Comparison of ENCODE assay signal across 30 cellular contexts in the genomic region with DNA sequence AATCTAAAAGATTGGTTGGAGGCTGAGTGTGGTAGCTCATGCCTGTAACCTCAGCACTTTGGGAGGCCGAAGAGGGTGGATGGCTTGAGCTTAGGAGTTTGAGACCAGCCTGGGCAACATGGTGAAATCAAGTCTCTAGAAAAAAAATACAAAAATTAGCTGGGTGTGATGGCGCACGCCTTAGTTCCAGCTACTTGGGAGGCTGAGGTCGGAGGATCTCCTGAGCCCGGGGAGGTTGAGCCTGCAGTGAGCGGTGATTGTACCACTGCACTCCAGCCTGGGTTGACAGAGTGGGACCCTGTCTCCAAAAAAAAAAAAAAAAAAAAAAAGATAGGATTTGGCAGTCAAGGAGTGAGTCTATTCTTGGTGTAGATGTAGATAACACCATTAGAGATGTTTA. TPM values are rescaled to one million over a fixed set of nuclear protein-coding genes. Genes with fewer than 3 reads are reported as not detected.
"Had no signal": no experiment of that assay in that cellular context is flagged by ENCODE, and none has a peak within 500 bp of the region (broad histone marks: within the 10 kb centered on the region; RNA-seq: fewer than 3 reads in every experiment).

No MANE protein-coding gene starts in this region.

- H3K27me3 ChIP-seq: body of pancreas, foreskin keratinocyte, gastroesophageal sphincter, heart right ventricle had no signal

- H3K4me3 Mint-ChIP-seq: activated B cell treated with CpG ODN at 0.5 μM for 24 hours; activated CD4-positive, alpha-beta memory T cell treated with anti-CD3 and anti-CD28 coated beads, Interleukin-2, amount 10 ng/mL, durations not matched to agents 7 days and 5 days; activated CD4-positive, alpha-beta T cell treated with anti-CD3 and anti-CD28 coated beads, Interleukin-2, amount 10 ng/mL, durations not matched to agents 24 days and 14 days; activated naive CD4-positive, alpha-beta T cell treated with anti-CD3 and anti-CD28 coated beads, Interleukin-2, amount 10 ng/mL, durations not matched to agents 7 days and 5 days; activated naive CD8-positive, alpha-beta T cell treated with anti-CD3 and anti-CD28 coated beads, Interleukin-2, amount 10 ng/mL, durations not matched to agents 7 days and 5 days; activated T-cell treated with anti-CD3 and anti-CD28 coated beads, Interleukin-2, amount 50 U/mL, for 4 hours; activated T-helper 17 cell treated with anti-CD3 and anti-CD28 coated beads, Interleukin-2, amount 50 U/mL, for 72 hours; T-helper 17 cell; T-helper 2 cell treated with Interferon-gamma antibody and Interleukin-4, amounts not matched to agents 5 μg/mL and 100 μg/mL, for 36 hours had no signal

- H3K27ac ChIP-seq: body of pancreas, foreskin keratinocyte, gastroesophageal sphincter, heart right ventricle, WERI-Rb-1 had no signal

- H3K4me3 ChIP-seq: body of pancreas, gastroesophageal sphincter, heart right ventricle had no signal

- H3K36me3 ChIP-seq: gastroesophageal sphincter, heart right ventricle, WERI-Rb-1 had no signal

- DNase-seq: activated B cell treated with CpG ODN at 0.5 μM for 24 hours; activated CD4-positive, alpha-beta memory T cell treated with anti-CD3 and anti-CD28 coated beads, Interleukin-2, amount 10 ng/mL, durations not matched to agents 7 days and 5 days; activated CD4-positive, alpha-beta T cell treated with anti-CD3 and anti-CD28 coated beads, Interleukin-2, amount 10 ng/mL, durations not matched to agents 24 days and 14 days; activated CD4-positive, alpha-beta T cell treated with anti-CD3 and anti-CD28 coated beads, Interleukin-2, amount 50 U/mL, for 4 hours; activated gamma-delta T cell; activated naive CD4-positive, alpha-beta T cell; activated naive CD4-positive, alpha-beta T cell treated with anti-CD3 and anti-CD28 coated beads, Interleukin-2, amount 10 ng/mL, durations not matched to agents 7 days and 5 days; activated naive CD8-positive, alpha-beta T cell treated with anti-CD3 and anti-CD28 coated beads, Interleukin-2, amount 10 ng/mL, durations not matched to agents 7 days and 5 days; activated T-cell treated with anti-CD3 and anti-CD28 coated beads, Interleukin-2, amount 50 U/mL, for 4 hours; anterior cingulate cortex; body of pancreas; caudate nucleus; effector CD8-positive, alpha-beta T cell; heart right ventricle; T-helper 1 cell; T-helper 17 cell; T1000; WERI-Rb-1 had no signal

- H3K27me3 Mint-ChIP-seq: activated B cell treated with CpG ODN at 0.5 μM for 24 hours; activated CD4-positive, alpha-beta memory T cell treated with anti-CD3 and anti-CD28 coated beads, Interleukin-2, amount 10 ng/mL, durations not matched to agents 7 days and 5 days; activated CD4-positive, alpha-beta T cell treated with anti-CD3 and anti-CD28 coated beads, Interleukin-2, amount 10 ng/mL, durations not matched to agents 24 days and 14 days; activated naive CD4-positive, alpha-beta T cell treated with anti-CD3 and anti-CD28 coated beads, Interleukin-2, amount 10 ng/mL, durations not matched to agents 7 days and 5 days; activated T-helper 17 cell treated with anti-CD3 and anti-CD28 coated beads, Interleukin-2, amount 50 U/mL, for 72 hours; T-helper 17 cell had no signal

- ATAC-seq: activated CD4-positive, CD25-positive, alpha-beta regulatory T cell treated with anti-CD3 and anti-CD28 coated beads, Interleukin-2, amount 50 U/mL, for 24 hours; activated naive CD4-positive, alpha-beta T cell treated with anti-CD3 and anti-CD28 coated beads, Interleukin-2, amount 50 U/mL, for 72 hours; activated T-cell treated with anti-CD3 and anti-CD28 coated beads, Interleukin-2, amount 50 U/mL, for 4 hours; activated T-helper 17 cell treated with anti-CD3 and anti-CD28 coated beads, Interleukin-2, amount 50 U/mL, for 72 hours; body of pancreas; foreskin keratinocyte; gastroesophageal sphincter; heart right ventricle; SK-N-SH treated with all-trans-retinoic acid at 6 μM for 48 hours; T-helper 17 cell had no signal

- H3K4me1 ChIP-seq: body of pancreas, foreskin keratinocyte, gastroesophageal sphincter had no signal

- H3K36me3 Mint-ChIP-seq: activated naive CD4-positive, alpha-beta T cell treated with anti-CD3 and anti-CD28 coated beads, Interleukin-2, amount 10 ng/mL, durations not matched to agents 7 days and 5 days; activated naive CD4-positive, alpha-beta T cell treated with anti-CD3 and anti-CD28 coated beads, Interleukin-2, amount 50 U/mL, for 72 hours; activated naive CD8-positive, alpha-beta T cell treated with anti-CD3 and anti-CD28 coated beads, Interleukin-2, amount 10 ng/mL, durations not matched to agents 7 days and 5 days had no signal

- H3K9me3 Mint-ChIP-seq: activated B cell treated with CpG ODN at 0.5 μM for 24 hours; activated CD4-positive, alpha-beta memory T cell treated with anti-CD3 and anti-CD28 coated beads, Interleukin-2, amount 10 ng/mL, durations not matched to agents 7 days and 5 days; activated CD4-positive, alpha-beta T cell treated with anti-CD3 and anti-CD28 coated beads, Interleukin-2, amount 10 ng/mL, durations not matched to agents 24 days and 14 days; activated naive CD4-positive, alpha-beta T cell treated with anti-CD3 and anti-CD28 coated beads, Interleukin-2, amount 50 U/mL, for 72 hours; activated naive CD8-positive, alpha-beta T cell treated with anti-CD3 and anti-CD28 coated beads, Interleukin-2, amount 10 ng/mL, durations not matched to agents 7 days and 5 days; activated T-cell treated with anti-CD3 and anti-CD28 coated beads, Interleukin-2, amount 50 U/mL, for 4 hours; activated T-helper 17 cell treated with anti-CD3 and anti-CD28 coated beads, Interleukin-2, amount 50 U/mL, for 72 hours; T-helper 2 cell treated with Interferon-gamma antibody and Interleukin-4, amounts not matched to agents 5 μg/mL and 100 μg/mL, for 36 hours had no signal

- H3K4me1 Mint-ChIP-seq: activated T-helper 17 cell treated with anti-CD3 and anti-CD28 coated beads, Interleukin-2, amount 50 U/mL, for 72 hours had no signal

- H3K27ac Mint-ChIP-seq: activated B cell treated with CpG ODN at 0.5 μM for 24 hours; activated CD4-positive, alpha-beta memory T cell treated with anti-CD3 and anti-CD28 coated beads, Interleukin-2, amount 10 ng/mL, durations not matched to agents 7 days and 5 days; activated CD4-positive, alpha-beta T cell treated with anti-CD3 and anti-CD28 coated beads, Interleukin-2, amount 10 ng/mL, durations not matched to agents 24 days and 14 days; activated naive CD4-positive, alpha-beta T cell treated with anti-CD3 and anti-CD28 coated beads, Interleukin-2, amount 10 ng/mL, durations not matched to agents 7 days and 5 days; activated naive CD4-positive, alpha-beta T cell treated with anti-CD3 and anti-CD28 coated beads, Interleukin-2, amount 50 U/mL, for 72 hours; activated naive CD8-positive, alpha-beta T cell treated with anti-CD3 and anti-CD28 coated beads, Interleukin-2, amount 10 ng/mL, durations not matched to agents 7 days and 5 days; activated T-helper 17 cell treated with anti-CD3 and anti-CD28 coated beads, Interleukin-2, amount 50 U/mL, for 72 hours; T-helper 17 cell; T-helper 2 cell treated with Interferon-gamma antibody and Interleukin-4, amounts not matched to agents 5 μg/mL and 100 μg/mL, for 36 hours had no signal

- H3K9me3 ChIP-seq: body of pancreas, gastroesophageal sphincter, heart right ventricle had no signal

RNA-seq across cellular contexts. Expression of gene FOLR1, which starts 10.6 kb away (rescaled TPM):
- total RNA-seq: activated B cell treated with CpG ODN at 0.5 μM for 24 hours; activated CD4-positive, alpha-beta memory T cell treated with anti-CD3 and anti-CD28 coated beads, Interleukin-2, amount 10 ng/mL, durations not matched to agents 7 days and 5 days; activated CD4-positive, alpha-beta T cell treated with anti-CD3 and anti-CD28 coated beads, Interleukin-2, amount 10 ng/mL, durations not matched to agents 24 days and 14 days; activated naive CD4-positive, alpha-beta T cell treated with anti-CD3 and anti-CD28 coated beads, Interleukin-2, amount 50 U/mL, for 72 hours; activated naive CD8-positive, alpha-beta T cell treated with anti-CD3 and anti-CD28 coated beads, Interleukin-2, amount 10 ng/mL, durations not matched to agents 7 days and 5 days; activated T-helper 17 cell treated with anti-CD3 and anti-CD28 coated beads, Interleukin-2, amount 50 U/mL, for 72 hours; dermis microvascular lymphatic vessel endothelial cell; foreskin keratinocyte; glomerular endothelial cell; T-helper 17 cell had no signal
- polyA plus RNA-seq: foreskin keratinocyte had no signal

RNA-seq across cellular contexts. Expression of gene FOLR2, which starts 14.0 kb away (rescaled TPM):
- total RNA-seq: activated CD4-positive, alpha-beta memory T cell treated with anti-CD3 and anti-CD28 coated beads, Interleukin-2, amount 10 ng/mL, durations not matched to agents 7 days and 5 days; activated CD4-positive, alpha-beta T cell treated with anti-CD3 and anti-CD28 coated beads, Interleukin-2, amount 10 ng/mL, durations not matched to agents 24 days and 14 days; activated naive CD4-positive, alpha-beta T cell treated with anti-CD3 and anti-CD28 coated beads, Interleukin-2, amount 50 U/mL, for 72 hours; activated T-cell treated with anti-CD3 and anti-CD28 coated beads, Interleukin-2, amount 50 U/mL, for 4 hours; activated T-helper 17 cell treated with anti-CD3 and anti-CD28 coated beads, Interleukin-2, amount 50 U/mL, for 72 hours; chondrocyte; dermis microvascular lymphatic vessel endothelial cell; epithelial cell of proximal tubule; foreskin keratinocyte; glomerular endothelial cell; T-helper 17 cell had no signal
- polyA plus RNA-seq: foreskin keratinocyte had no signal

RNA-seq across cellular contexts. Expression of gene PHOX2A, which starts 41.4 kb away (rescaled TPM):
- total RNA-seq: activated B cell treated with CpG ODN at 0.5 μM for 24 hours; activated CD4-positive, alpha-beta memory T cell treated with anti-CD3 and anti-CD28 coated beads, Interleukin-2, amount 10 ng/mL, durations not matched to agents 7 days and 5 days; activated CD4-positive, alpha-beta T cell treated with anti-CD3 and anti-CD28 coated beads, Interleukin-2, amount 10 ng/mL, durations not matched to agents 24 days and 14 days; activated naive CD4-positive, alpha-beta T cell treated with anti-CD3 and anti-CD28 coated beads, Interleukin-2, amount 50 U/mL, for 72 hours; activated naive CD8-positive, alpha-beta T cell treated with anti-CD3 and anti-CD28 coated beads, Interleukin-2, amount 10 ng/mL, durations not matched to agents 7 days and 5 days; activated T-cell treated with anti-CD3 and anti-CD28 coated beads, Interleukin-2, amount 50 U/mL, for 4 hours; activated T-helper 17 cell treated with anti-CD3 and anti-CD28 coated beads, Interleukin-2, amount 50 U/mL, for 72 hours; body of pancreas; chondrocyte; dermis microvascular lymphatic vessel endothelial cell; epithelial cell of proximal tubule; esophagus mucosa; foreskin keratinocyte; glomerular endothelial cell; heart right ventricle; T-helper 17 cell had no signal
- polyA plus RNA-seq: foreskin keratinocyte, heart right ventricle had no signal
